ENCODE assay signal across 8 cellular contexts in genomic region chr11:8566613-8567210, GRCh38. TPM values are rescaled to one million over a fixed set of nuclear protein-coding genes. Genes with fewer than 3 reads are reported as not detected.
DNase-seq lines count a peak whose midpoint lies in the region; ATAC-seq and TF ChIP-seq lines count a peak whose summit lies in the region.

No MANE protein-coding gene starts in this region.

- H3K36me3 ChIP-seq in thyroid gland = no peaks in the 10 kb centered on the region

- H3K4me1 ChIP-seq in thyroid gland = no peaks in the 10 kb centered on the region

- POLR2A ChIA-PET in CD4-positive, alpha-beta T cell (lab: Charles Lee) = no interaction called here

- no peaks in the 10 kb centered on the region for H3K9me3 Mint-ChIP-seq in CD4-positive, alpha-beta T cell
- no peaks in the 10 kb centered on the region for H3K9me3 Mint-ChIP-seq in immature natural killer cell

- no peaks in the 10 kb centered on the region for H3K4me1 Mint-ChIP-seq in CD4-positive, alpha-beta T cell (ENCODE audit: low read depth)
- H3K4me1 Mint-ChIP-seq in immature natural killer cell = peaks cover 0 to 2% of the 10 kb centered on the region in 2 donors

- H3K27ac ChIP-seq in CD4-positive, alpha-beta T cell (ENCODE audit: low read depth, low read length) = no peak overlapping the region
- H3K27ac ChIP-seq in thyroid gland = no peak overlapping the region

- H3K4me3 ChIP-seq in thyroid gland (replicated peaks in 1 of 3) = no peak overlapping the region

- no peak overlapping the region for H3K4me3 Mint-ChIP-seq in CD4-positive, alpha-beta T cell
- H3K4me3 Mint-ChIP-seq in immature natural killer cell = no peak overlapping the region

- intact Hi-C loops in CD4-positive, alpha-beta T cell (cut with DNase I, micrococcal nuclease) = loop anchor here (1.0 to 10.0 kb wide), 6 partner anchors 341 to 562 kb away; no protein-coding TSS in a partner anchor
- intact Hi-C loops in thyroid gland (cut with DNase I) = loop anchor here (5.0 kb wide), 2 partner anchors 184 to 339 kb away; no protein-coding TSS in a partner anchor

- no peak for DNase-seq in CD4-positive, alpha-beta T cell
- peak; percentile 33 for DNase-seq in GM20000 (ENCODE audit: low spot score)
- peak; percentile 84 for DNase-seq in NCI-H1694 (lab: John Stamatoyannopoulos, UW)
- peak; percentile 39 for DNase-seq in amniotic stem cell (lab: John Stamatoyannopoulos, UW)
- peak in 2 of 3 donors; percentile 3 to 14 for DNase-seq in immature natural killer cell
- no peak for DNase-seq in thyroid gland
- no peak for DNase-seq in activated CD4-positive, alpha-beta T cell treated with anti-CD3 and anti-CD28 coated beads, Interleukin-2, amount 50 U/mL, for 4 hours

- ATAC-seq in CD4-positive, alpha-beta T cell (ENCODE audit: poor library complexity) = no peak
- no peak for ATAC-seq in GM21381 (IDR thresholded peaks at IDR 0.05; ENCODE audit: unreplicated experiment)

- TF ChIP-seq POLR2A in thyroid gland (IDR thresholded peaks at IDR 0.05) = no peak

- peaks cover 9% of the 10 kb centered on the region for H3K27me3 ChIP-seq in CD4-positive, alpha-beta T cell (ENCODE audit: control insufficient read depth, insufficient read depth, low read length)
- H3K27me3 ChIP-seq in thyroid gland = no peaks in the 10 kb centered on the region

- H3K27me3 Mint-ChIP-seq in CD4-positive, alpha-beta T cell = peaks cover 56% of the 10 kb centered on the region
- peaks cover 11 to 14% (median 14%) of the 10 kb centered on the region in 3 donors for H3K27me3 Mint-ChIP-seq in immature natural killer cell (ENCODE audit: low read depth in 3 of 3)

- H3K27ac Mint-ChIP-seq in CD4-positive, alpha-beta T cell = no peak overlapping the region
- no peak overlapping the region for H3K27ac Mint-ChIP-seq in immature natural killer cell

- WGBS in thyroid gland, 2 donors = 48 to 54% methylated on average over 5 of the region's 5 CpGs

- no peaks in the 10 kb centered on the region for H3K9me3 ChIP-seq in CD4-positive, alpha-beta T cell (ENCODE audit: control insufficient read depth, low read length)
- H3K9me3 ChIP-seq in thyroid gland = no peaks in the 10 kb centered on the region

- CTCF ChIA-PET in CD4-positive, alpha-beta T cell (lab: Charles Lee) = interaction anchor here (1.1 to 2.0 kb wide), 2 partner anchors 303 to 534 kb away, joined by 3 to 6 read pairs; partner anchors contain the start of gene LMO1

- TF ChIP-seq CTCF in CD4-positive, alpha-beta T cell (IDR thresholded peaks at IDR 0.05) = peak; percentile 76
- TF ChIP-seq CTCF in GM20000 (IDR thresholded peaks at IDR 0.05; ENCODE audit: extremely low read depth, missing control alignments) (peak; percentile 33), thyroid gland (IDR thresholded peaks at IDR 0.05) (peak; percentile 45 to 83 (median 64))

- no peaks in the 10 kb centered on the region for H3K36me3 Mint-ChIP-seq in CD4-positive, alpha-beta T cell (ENCODE audit: low read depth)
- H3K36me3 Mint-ChIP-seq in immature natural killer cell = no peaks in the 10 kb centered on the region

RNA-seq across cellular contexts. Expression of gene STK33, which starts 27.3 kb away (rescaled TPM):
- total RNA-seq in CD4-positive, alpha-beta T cell = not detected
- not detected for polyA plus RNA-seq in immature natural killer cell
- total RNA-seq in thyroid gland = 10 to 100 TPM; 29.3 to 49.8 (median 39.9) TPM

Comparison
In these comparisons a context has a peak if more than half of its experiments do, and no peak if none do; other contexts are left out.
1. DNase-seq: peak in GM20000 (single experiment), NCI-H1694 (single experiment), amniotic stem cell (single experiment) and immature natural killer cell (2 of 3); none in CD4-positive, alpha-beta T cell (0 of 10), thyroid gland (0 of 2) and activated CD4-positive, alpha-beta T cell treated with anti-CD3 and anti-CD28 coated beads, Interleukin-2, amount 50 U/mL, for 4 hours (0 of 2).
2. RNA of gene STK33, which starts 27.3 kb away (total RNA-seq): 29.3 to 49.8 TPM in thyroid gland; not detected in CD4-positive, alpha-beta T cell; every median in the first group is over 10 times any median in the second.
3. Peak in every context shown above with its lines, with median percentiles within 50 percentile points of each other: CTCF ChIP-seq.